ENCODE assay signal across 13 cellular contexts in genomic region chr10:80200259-80200658, GRCh38. TPM values are rescaled to one million over a fixed set of nuclear protein-coding genes. Genes with fewer than 3 reads are reported as not detected.
A peak's percentile ranks its signal among the peaks of the same experiment; 100 is the strongest.
DNase-seq lines count a peak whose midpoint lies in the region; ATAC-seq and TF ChIP-seq lines count a peak whose summit lies in the region.
"Had no signal": no experiment of that assay in that cellular context is flagged by ENCODE, and none has a peak within 500 bp of the region (broad histone marks: within the 10 kb centered on the region; RNA-seq: fewer than 3 reads in every experiment).

No MANE protein-coding gene starts in this region.

- no peak overlapping the region for H3K4me3 ChIP-seq in mammary epithelial cell (replicated peaks in 1 of 3; ENCODE audit: insufficient read depth in 1 of 3, low read depth in 2 of 3, low read length in 3 of 3)
- no peak overlapping the region for H3K4me3 ChIP-seq in MM.1S (ENCODE audit: low read length)
- H3K4me3 ChIP-seq: SK-N-MC had no signal

- dilution Hi-C loops in mammary epithelial cell (cut with HindIII; ENCODE audit: low sequenced_read_pairs), result no loop called here

- no peak for ATAC-seq in central memory CD8-positive, alpha-beta T cell (replicated peaks; ENCODE audit: extremely low read depth, poor library complexity, severe bottlenecking)
- ATAC-seq in naive thymus-derived CD8-positive, alpha-beta T cell, result no peak

- CTCF ChIA-PET in MCF 10A (lab: Yijun Ruan, JAX), result interaction anchor here (1.0 kb wide), 1 partner anchor 31 kb away, joined by 3 read pairs; no protein-coding TSS in a partner anchor
- CTCF ChIA-PET in mammary epithelial cell (lab: Charles Lee; ENCODE audit: low non-redundant PET), result no interaction called here

- H3K9me3 ChIP-seq in mammary epithelial cell (replicated peaks; ENCODE audit: insufficient read depth, low read length) (no peaks in the 10 kb centered on the region), MM.1S (replicated peaks; ENCODE audit: insufficient read depth, low read length) (no peaks in the 10 kb centered on the region)

- DNase-seq in MCF 10A (ENCODE audit: unreplicated experiment) (no peak), mammary epithelial cell (no peak), type B pancreatic cell (ENCODE audit: extremely low spot score, unreplicated experiment) (no peak), MM.1S (no peak), OCI-M2 (lab: John Stamatoyannopoulos, UW; ENCODE audit: unreplicated experiment) (no peak), GF-D8 (lab: John Stamatoyannopoulos, UW) (no peak)
- no peak for DNase-seq in central memory CD8-positive, alpha-beta T cell (ENCODE audit: low spot score in 2 of 2)
- no peak for DNase-seq in naive thymus-derived CD8-positive, alpha-beta T cell
- DNase-seq: activated CD8-positive, alpha-beta memory T cell treated with anti-CD3 and anti-CD28 coated beads for 24 hours; H9; NCI-H524; stimulated activated naive CD4-positive, alpha-beta T cell had no signal

- WGBS in mammary epithelial cell (ENCODE audit: low coverage, missing lambda C conversion rate), result 100% methylated on average over 1 of the region's 1 CpG

- H3K4me3 Mint-ChIP-seq in MCF 10A (ENCODE audit: unreplicated experiment) (no peak overlapping the region), type B pancreatic cell (peak overlapping the region; percentile 73)
- no peak overlapping the region for H3K4me3 Mint-ChIP-seq in central memory CD8-positive, alpha-beta T cell
- H3K4me3 Mint-ChIP-seq in naive thymus-derived CD8-positive, alpha-beta T cell, result peak overlapping the region in 4 of 10 donors; percentile 22 to 99 (median 78)
- H3K4me3 Mint-ChIP-seq: H9 had no signal

- H3K4me2 ChIP-seq in mammary epithelial cell (ENCODE audit: insufficient read depth, low read depth, low read length) (no peak overlapping the region), MM.1S (ENCODE audit: low read depth, low read length) (no peak overlapping the region)

- H3K36me3 Mint-ChIP-seq in MCF 10A (ENCODE audit: insufficient read depth, unreplicated experiment) (peaks cover 2% of the 10 kb centered on the region), type B pancreatic cell (peaks cover 16% of the 10 kb centered on the region)
- peaks cover 14% of the 10 kb centered on the region for H3K36me3 Mint-ChIP-seq in central memory CD8-positive, alpha-beta T cell (ENCODE audit: insufficient read depth)
- peaks cover 3 to 32% (median 6%) of the 10 kb centered on the region in 3 donors for H3K36me3 Mint-ChIP-seq in naive thymus-derived CD8-positive, alpha-beta T cell

- no peaks in the 10 kb centered on the region for H3K9me3 Mint-ChIP-seq in MCF 10A (ENCODE audit: unreplicated experiment)
- H3K9me3 Mint-ChIP-seq in central memory CD8-positive, alpha-beta T cell, result no peaks in the 10 kb centered on the region
- H3K9me3 Mint-ChIP-seq in naive thymus-derived CD8-positive, alpha-beta T cell, result no peaks in the 10 kb centered on the region
- no peaks in the 10 kb centered on the region for H3K9me3 Mint-ChIP-seq in type B pancreatic cell
- H3K9me3 Mint-ChIP-seq: H9 had no signal

- peaks cover 59% of the 10 kb centered on the region for H3F3A ChIP-seq in MM.1S (ENCODE audit: insufficient read depth, low read length)

- H3K9ac ChIP-seq in mammary epithelial cell (ENCODE audit: insufficient read depth, low read length) (no peak overlapping the region), MM.1S (ENCODE audit: low read length) (no peak overlapping the region)

- H3K27me3 Mint-ChIP-seq in MCF 10A (ENCODE audit: insufficient read depth, unreplicated experiment) (no peaks in the 10 kb centered on the region), type B pancreatic cell (peaks cover 3% of the 10 kb centered on the region)
- H3K27me3 Mint-ChIP-seq in central memory CD8-positive, alpha-beta T cell, result no peaks in the 10 kb centered on the region
- no peaks in the 10 kb centered on the region for H3K27me3 Mint-ChIP-seq in naive thymus-derived CD8-positive, alpha-beta T cell

- TF ChIP-seq CTCF in MCF 10A (IDR thresholded peaks at IDR 0.05; ENCODE audit: unreplicated experiment) (no peak), mammary epithelial cell (conservative IDR thresholded peaks at IDR 0.05 in 1 of 2, IDR thresholded peaks at IDR 0.05 in 1 of 2; ENCODE audit: extremely low read depth in 1 of 2, insufficient read depth in 1 of 2, low read depth in 1 of 2, low read length in 2 of 2) (no peak), type B pancreatic cell (conservative IDR thresholded peaks at IDR 0.05) (no peak), MM.1S (IDR thresholded peaks at IDR 0.05; ENCODE audit: low read length) (no peak)

- H3K4me1 Mint-ChIP-seq in MCF 10A (ENCODE audit: insufficient read depth, unreplicated experiment) (peaks cover 64% of the 10 kb centered on the region), type B pancreatic cell (ENCODE audit: unreplicated experiment) (peaks cover 66% of the 10 kb centered on the region)
- H3K4me1 Mint-ChIP-seq in central memory CD8-positive, alpha-beta T cell, result peaks cover 69% of the 10 kb centered on the region
- H3K4me1 Mint-ChIP-seq in naive thymus-derived CD8-positive, alpha-beta T cell, result peaks cover 60 to 92% (median 84%) of the 10 kb centered on the region in 4 donors

- H3K9me2 ChIP-seq in MM.1S (replicated peaks; ENCODE audit: insufficient read depth, low read length), result no peaks in the 10 kb centered on the region

- intact Hi-C loops in MCF 10A (cut with micrococcal nuclease), result no loop called here
- intact Hi-C loops in mammary epithelial cell (cut with micrococcal nuclease), result no loop called here

- BruUV-seq in MCF 10A (replicated peaks; lab: Mats Ljungman, UMichigan) (no TSS peak), mammary epithelial cell (replicated peaks; lab: Mats Ljungman, UMichigan) (no TSS peak)

- H2AFZ ChIP-seq in mammary epithelial cell (ENCODE audit: low read depth, low read length) (no peak overlapping the region), MM.1S (ENCODE audit: low read length) (no peak overlapping the region)

- H3K36me3 ChIP-seq in mammary epithelial cell (ENCODE audit: insufficient read depth, low read length) (no peaks in the 10 kb centered on the region), MM.1S (replicated peaks; ENCODE audit: insufficient read depth, low read length) (no peaks in the 10 kb centered on the region)

- POLR2A ChIA-PET in MCF 10A (lab: Yijun Ruan, JAX), result no interaction called here
- POLR2A ChIA-PET in naive thymus-derived CD8-positive, alpha-beta T cell (lab: Charles Lee), result interaction anchor here (6.8 kb wide), 1 partner anchor 12 kb away, joined by 232 read pairs; no protein-coding TSS in a partner anchor

- no peak overlapping the region for H3K27ac ChIP-seq in mammary epithelial cell (ENCODE audit: insufficient read depth, low read depth, low read length)
- H3K27ac ChIP-seq in MM.1S (ENCODE audit: low read length), result no peak overlapping the region
- H3K27ac ChIP-seq: SK-N-MC had no signal

- peak overlapping the region; percentile 76 for H3K27ac Mint-ChIP-seq in MCF 10A (ENCODE audit: low read depth, unreplicated experiment)
- H3K27ac Mint-ChIP-seq in central memory CD8-positive, alpha-beta T cell (ENCODE audit: low read depth), result peak overlapping the region; percentile 62
- H3K27ac Mint-ChIP-seq in naive thymus-derived CD8-positive, alpha-beta T cell, result peak overlapping the region in 9 of 10 donors; percentile 47 to 97 (median 85)
- H3K27ac Mint-ChIP-seq in type B pancreatic cell, result peak overlapping the region; percentile 100
- H3K27ac Mint-ChIP-seq: H9 had no signal

- in situ Hi-C loops in mammary epithelial cell (cut with MboI; ENCODE audit: low sequenced_read_pairs in 2 of 2), result loop anchor here in 1 of 2 donors (5.0 kb wide), 1 partner anchor 43 kb away; no protein-coding TSS in a partner anchor

- H3K79me2 ChIP-seq in mammary epithelial cell (ENCODE audit: insufficient read depth, low read length) (peaks cover 100% of the 10 kb centered on the region), MM.1S (ENCODE audit: low read length) (peaks cover 94% of the 10 kb centered on the region)

- H3K27me3 ChIP-seq in mammary epithelial cell (ENCODE audit: insufficient read depth, low read length) (no peaks in the 10 kb centered on the region), MM.1S (replicated peaks; ENCODE audit: insufficient read depth, low read length) (no peaks in the 10 kb centered on the region)

- H4K20me1 ChIP-seq in mammary epithelial cell (ENCODE audit: insufficient read depth, low read length) (peaks cover 7% of the 10 kb centered on the region), MM.1S (ENCODE audit: insufficient read depth, low read length) (no peaks in the 10 kb centered on the region)

- peaks cover 30% of the 10 kb centered on the region for H3K4me1 ChIP-seq in mammary epithelial cell (ENCODE audit: insufficient read depth, low read length)
- peaks cover 55% of the 10 kb centered on the region for H3K4me1 ChIP-seq in MM.1S (ENCODE audit: low read length)

RNA-seq across cellular contexts. Expression of gene ANXA11, which starts 5.1 kb away (rescaled TPM):
- total RNA-seq in MCF 10A (2022) (68.5 and 93.8 TPM in 2 replicates), mammary epithelial cell (100 to 1,000 TPM in 1 of 2 donors, 10 to 100 TPM in 1; 36.8 to 117 TPM), type B pancreatic cell (ENCODE audit: low replicate concordance) (122 and 248 TPM in 2 replicates)
- 75.0 TPM for polyA plus RNA-seq in mammary epithelial cell
- 154 TPM for polyA minus RNA-seq in mammary epithelial cell
- total RNA-seq in naive thymus-derived CD8-positive, alpha-beta T cell, result 100 to 1,000 TPM; 199 to 225 TPM
- polyA plus RNA-seq in naive thymus-derived CD8-positive, alpha-beta T cell, result 100 to 1,000 TPM; 199 to 294 (median 265) TPM
